1 cellular context compared by ENCODE assay signal in the genomic region with DNA sequence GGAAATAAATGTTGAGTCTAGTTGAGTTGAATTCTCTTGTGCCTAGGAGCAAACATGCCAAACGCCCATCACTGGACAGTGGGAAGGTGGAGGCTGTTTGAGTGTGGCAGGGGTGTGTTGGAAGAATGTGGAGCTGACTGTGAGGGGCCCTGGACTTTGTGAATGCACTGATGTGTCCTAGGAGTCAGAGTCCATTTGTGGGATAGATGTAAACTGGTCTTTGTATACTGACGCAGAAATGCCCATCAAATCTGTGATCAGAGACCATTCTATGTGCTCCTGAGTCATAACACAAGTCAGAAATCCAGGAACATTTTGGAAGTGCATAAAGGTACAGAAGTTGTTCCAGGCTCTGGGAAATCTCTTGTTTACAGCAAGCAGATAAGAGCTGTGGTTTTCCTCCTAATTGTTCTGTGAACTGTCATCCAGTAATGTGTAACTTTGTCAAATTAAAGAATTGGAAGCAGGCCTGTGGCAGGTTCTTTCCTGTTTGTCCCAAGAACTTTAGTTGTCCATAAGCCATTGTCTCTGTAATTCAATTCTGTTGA.
A peak's percentile ranks its signal among the peaks of the same experiment; 100 is the strongest.
TF ChIP-seq lines count a peak whose summit lies in the region.

No MANE protein-coding gene starts in this region.

TF ChIP-seq in HepG2, 621 proteins besides CTCF, POLR2A, EP300 and RAD21 (continued from another document and continues in another):
- TF ChIP-seq, protein P1, sequence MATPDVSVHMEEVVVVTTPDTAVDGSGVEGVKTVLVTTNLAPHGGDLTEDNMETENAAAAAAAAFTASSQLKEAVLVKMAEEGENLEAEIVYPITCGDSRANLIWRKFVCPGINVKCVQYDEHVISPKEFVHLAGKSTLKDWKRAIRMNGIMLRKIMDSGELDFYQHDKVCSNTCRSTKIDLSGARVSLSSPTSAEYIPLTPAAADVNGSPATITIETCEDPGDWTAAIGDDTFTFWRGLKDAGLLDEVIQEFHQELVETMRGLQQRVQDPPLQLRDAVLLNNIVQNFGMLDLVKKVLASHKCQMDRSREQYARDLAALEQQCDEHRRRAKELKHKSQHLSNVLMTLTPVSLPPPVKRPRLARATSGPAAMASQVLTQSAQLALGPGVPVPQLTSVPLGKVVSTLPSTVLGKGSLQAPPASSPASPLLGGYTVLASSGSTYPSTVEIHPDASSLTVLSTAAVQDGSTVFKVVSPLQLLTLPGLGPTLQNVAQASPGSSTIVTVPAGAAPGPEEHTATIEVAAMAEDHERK (CRISPR knock-in tag; IDR thresholded peaks at IDR 0.05; ENCODE audit: low read depth): no peak
- TF ChIP-seq ZBTB40 (IDR thresholded peaks at IDR 0.05) (no peak), ZBTB40 (CRISPR knock-in tag; IDR thresholded peaks at IDR 0.05) (no peak; the same call in 1 of the 2 replicates), ZNF432 (CRISPR knock-in tag; IDR thresholded peaks at IDR 0.05; ENCODE audit: borderline replicate concordance) (no peak), CHD2 (IDR thresholded peaks at IDR 0.05; ENCODE audit: low read depth, low read length) (no peak), HNRNPUL1 (IDR thresholded peaks at IDR 0.05; ENCODE audit: low read depth, low read length) (no peak), RNF2 (conservative IDR thresholded peaks at IDR 0.05; ENCODE audit: low read depth) (no peak), CREB1 (IDR thresholded peaks at IDR 0.05) (no peak), CREB1 (CRISPR knock-in tag; IDR thresholded peaks at IDR 0.05) (peak; percentile 57), NFIB (CRISPR knock-in tag; IDR thresholded peaks at IDR 0.05; ENCODE audit: borderline replicate concordance) (no peak), ZNF354B (CRISPR knock-in tag; IDR thresholded peaks at IDR 0.05) (no peak), ZFP41 (CRISPR knock-in tag; IDR thresholded peaks at IDR 0.05; ENCODE audit: borderline replicate concordance) (no peak), ZNF274 (CRISPR knock-in tag; IDR thresholded peaks at IDR 0.05) (no peak), ZNF205 (CRISPR knock-in tag; IDR thresholded peaks at IDR 0.05) (no peak), PATZ1 (CRISPR knock-in tag; IDR thresholded peaks at IDR 0.05) (0 out of 2 replicates have a peak, but pooled peaks have one; percentile 35), NKX3-1 (CRISPR knock-in tag; IDR thresholded peaks at IDR 0.05) (no peak), ZNF576 (CRISPR knock-in tag; IDR thresholded peaks at IDR 0.05) (no peak), POLR2G (IDR thresholded peaks at IDR 0.05; ENCODE audit: low read depth, low read length) (no peak), ZBTB37 (CRISPR knock-in tag; IDR thresholded peaks at IDR 0.05) (no peak), TSC22D2 (CRISPR knock-in tag; IDR thresholded peaks at IDR 0.05; ENCODE audit: borderline replicate concordance) (no peak), ARHGAP35 (CRISPR knock-in tag; IDR thresholded peaks at IDR 0.05; ENCODE audit: borderline replicate concordance) (no peak), CENPX (CRISPR knock-in tag; IDR thresholded peaks at IDR 0.05) (no peak), ZNF260 (CRISPR knock-in tag; IDR thresholded peaks at IDR 0.05; ENCODE audit: borderline replicate concordance, low read depth) (no peak), FLYWCH1 (CRISPR knock-in tag; IDR thresholded peaks at IDR 0.05) (no peak), IKZF4 (CRISPR knock-in tag; IDR thresholded peaks at IDR 0.05; ENCODE audit: borderline replicate concordance, low read depth, not compliant biosample characterization) (no peak), ZNF552 (CRISPR knock-in tag; IDR thresholded peaks at IDR 0.05; ENCODE audit: borderline replicate concordance) (no peak), KDM5B (CRISPR knock-in tag; IDR thresholded peaks at IDR 0.05; ENCODE audit: borderline replicate concordance) (no peak), AKAP8 (CRISPR knock-in tag; IDR thresholded peaks at IDR 0.05) (no peak), YEATS4 (CRISPR knock-in tag; IDR thresholded peaks at IDR 0.05; ENCODE audit: borderline replicate concordance) (0 out of 2 replicates have a peak, but pooled peaks have one; percentile 37), KAT7 (CRISPR knock-in tag; IDR thresholded peaks at IDR 0.05; ENCODE audit: borderline replicate concordance) (no peak)
- TF ChIP-seq, protein P2, sequence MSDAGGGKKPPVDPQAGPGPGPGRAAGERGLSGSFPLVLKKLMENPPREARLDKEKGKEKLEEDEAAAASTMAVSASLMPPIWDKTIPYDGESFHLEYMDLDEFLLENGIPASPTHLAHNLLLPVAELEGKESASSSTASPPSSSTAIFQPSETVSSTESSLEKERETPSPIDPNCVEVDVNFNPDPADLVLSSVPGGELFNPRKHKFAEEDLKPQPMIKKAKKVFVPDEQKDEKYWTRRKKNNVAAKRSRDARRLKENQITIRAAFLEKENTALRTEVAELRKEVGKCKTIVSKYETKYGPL (CRISPR knock-in tag; IDR thresholded peaks at IDR 0.05): no peak
- TF ChIP-seq, protein P3, sequence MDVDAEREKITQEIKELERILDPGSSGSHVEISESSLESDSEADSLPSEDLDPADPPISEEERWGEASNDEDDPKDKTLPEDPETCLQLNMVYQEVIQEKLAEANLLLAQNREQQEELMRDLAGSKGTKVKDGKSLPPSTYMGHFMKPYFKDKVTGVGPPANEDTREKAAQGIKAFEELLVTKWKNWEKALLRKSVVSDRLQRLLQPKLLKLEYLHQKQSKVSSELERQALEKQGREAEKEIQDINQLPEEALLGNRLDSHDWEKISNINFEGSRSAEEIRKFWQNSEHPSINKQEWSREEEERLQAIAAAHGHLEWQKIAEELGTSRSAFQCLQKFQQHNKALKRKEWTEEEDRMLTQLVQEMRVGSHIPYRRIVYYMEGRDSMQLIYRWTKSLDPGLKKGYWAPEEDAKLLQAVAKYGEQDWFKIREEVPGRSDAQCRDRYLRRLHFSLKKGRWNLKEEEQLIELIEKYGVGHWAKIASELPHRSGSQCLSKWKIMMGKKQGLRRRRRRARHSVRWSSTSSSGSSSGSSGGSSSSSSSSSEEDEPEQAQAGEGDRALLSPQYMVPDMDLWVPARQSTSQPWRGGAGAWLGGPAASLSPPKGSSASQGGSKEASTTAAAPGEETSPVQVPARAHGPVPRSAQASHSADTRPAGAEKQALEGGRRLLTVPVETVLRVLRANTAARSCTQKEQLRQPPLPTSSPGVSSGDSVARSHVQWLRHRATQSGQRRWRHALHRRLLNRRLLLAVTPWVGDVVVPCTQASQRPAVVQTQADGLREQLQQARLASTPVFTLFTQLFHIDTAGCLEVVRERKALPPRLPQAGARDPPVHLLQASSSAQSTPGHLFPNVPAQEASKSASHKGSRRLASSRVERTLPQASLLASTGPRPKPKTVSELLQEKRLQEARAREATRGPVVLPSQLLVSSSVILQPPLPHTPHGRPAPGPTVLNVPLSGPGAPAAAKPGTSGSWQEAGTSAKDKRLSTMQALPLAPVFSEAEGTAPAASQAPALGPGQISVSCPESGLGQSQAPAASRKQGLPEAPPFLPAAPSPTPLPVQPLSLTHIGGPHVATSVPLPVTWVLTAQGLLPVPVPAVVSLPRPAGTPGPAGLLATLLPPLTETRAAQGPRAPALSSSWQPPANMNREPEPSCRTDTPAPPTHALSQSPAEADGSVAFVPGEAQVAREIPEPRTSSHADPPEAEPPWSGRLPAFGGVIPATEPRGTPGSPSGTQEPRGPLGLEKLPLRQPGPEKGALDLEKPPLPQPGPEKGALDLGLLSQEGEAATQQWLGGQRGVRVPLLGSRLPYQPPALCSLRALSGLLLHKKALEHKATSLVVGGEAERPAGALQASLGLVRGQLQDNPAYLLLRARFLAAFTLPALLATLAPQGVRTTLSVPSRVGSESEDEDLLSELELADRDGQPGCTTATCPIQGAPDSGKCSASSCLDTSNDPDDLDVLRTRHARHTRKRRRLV (CRISPR knock-in tag; IDR thresholded peaks at IDR 0.05): 0 out of 2 replicates have a peak, but pooled peaks have one; percentile 35
- TF ChIP-seq, protein P4, sequence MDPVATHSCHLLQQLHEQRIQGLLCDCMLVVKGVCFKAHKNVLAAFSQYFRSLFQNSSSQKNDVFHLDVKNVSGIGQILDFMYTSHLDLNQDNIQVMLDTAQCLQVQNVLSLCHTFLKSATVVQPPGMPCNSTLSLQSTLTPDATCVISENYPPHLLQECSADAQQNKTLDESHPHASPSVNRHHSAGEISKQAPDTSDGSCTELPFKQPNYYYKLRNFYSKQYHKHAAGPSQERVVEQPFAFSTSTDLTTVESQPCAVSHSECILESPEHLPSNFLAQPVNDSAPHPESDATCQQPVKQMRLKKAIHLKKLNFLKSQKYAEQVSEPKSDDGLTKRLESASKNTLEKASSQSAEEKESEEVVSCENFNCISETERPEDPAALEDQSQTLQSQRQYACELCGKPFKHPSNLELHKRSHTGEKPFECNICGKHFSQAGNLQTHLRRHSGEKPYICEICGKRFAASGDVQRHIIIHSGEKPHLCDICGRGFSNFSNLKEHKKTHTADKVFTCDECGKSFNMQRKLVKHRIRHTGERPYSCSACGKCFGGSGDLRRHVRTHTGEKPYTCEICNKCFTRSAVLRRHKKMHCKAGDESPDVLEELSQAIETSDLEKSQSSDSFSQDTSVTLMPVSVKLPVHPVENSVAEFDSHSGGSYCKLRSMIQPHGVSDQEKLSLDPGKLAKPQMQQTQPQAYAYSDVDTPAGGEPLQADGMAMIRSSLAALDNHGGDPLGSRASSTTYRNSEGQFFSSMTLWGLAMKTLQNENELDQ (CRISPR knock-in tag; IDR thresholded peaks at IDR 0.05; ENCODE audit: borderline replicate concordance): no peak
